In the genomic region with DNA sequence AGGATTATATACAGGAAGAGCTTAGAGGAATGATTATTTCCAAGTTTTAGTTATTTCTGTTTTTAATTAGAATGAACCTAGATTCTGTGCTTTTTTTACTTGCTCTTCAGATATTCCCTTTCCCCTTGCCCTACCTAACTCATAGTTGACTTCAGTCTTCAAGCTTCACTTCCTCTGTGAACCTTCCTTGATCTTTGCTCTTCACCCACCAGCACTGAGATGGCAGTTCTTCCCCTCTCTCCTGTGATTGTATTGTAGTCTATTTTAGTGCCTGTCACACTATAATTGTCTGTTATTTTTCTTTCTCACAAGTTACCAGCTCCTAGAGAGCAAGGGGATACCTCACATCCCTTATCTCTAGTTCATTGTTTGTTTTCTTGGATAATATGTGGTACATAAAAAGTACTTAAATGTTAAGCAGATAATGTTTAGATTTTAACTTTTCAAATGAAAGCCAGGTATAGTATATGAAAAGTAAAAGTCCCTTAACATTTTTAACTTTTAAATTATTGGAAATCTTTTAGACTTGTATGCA, we compare ENCODE assay signal across 1 cellular context.
TF ChIP-seq lines count a peak whose summit lies in the region.

No MANE protein-coding gene starts in this region.

TF ChIP-seq in WTC11, 78 proteins besides CTCF, POLR2A, EP300 and RAD21 (continued from another document):
- TF ChIP-seq, protein P1, sequence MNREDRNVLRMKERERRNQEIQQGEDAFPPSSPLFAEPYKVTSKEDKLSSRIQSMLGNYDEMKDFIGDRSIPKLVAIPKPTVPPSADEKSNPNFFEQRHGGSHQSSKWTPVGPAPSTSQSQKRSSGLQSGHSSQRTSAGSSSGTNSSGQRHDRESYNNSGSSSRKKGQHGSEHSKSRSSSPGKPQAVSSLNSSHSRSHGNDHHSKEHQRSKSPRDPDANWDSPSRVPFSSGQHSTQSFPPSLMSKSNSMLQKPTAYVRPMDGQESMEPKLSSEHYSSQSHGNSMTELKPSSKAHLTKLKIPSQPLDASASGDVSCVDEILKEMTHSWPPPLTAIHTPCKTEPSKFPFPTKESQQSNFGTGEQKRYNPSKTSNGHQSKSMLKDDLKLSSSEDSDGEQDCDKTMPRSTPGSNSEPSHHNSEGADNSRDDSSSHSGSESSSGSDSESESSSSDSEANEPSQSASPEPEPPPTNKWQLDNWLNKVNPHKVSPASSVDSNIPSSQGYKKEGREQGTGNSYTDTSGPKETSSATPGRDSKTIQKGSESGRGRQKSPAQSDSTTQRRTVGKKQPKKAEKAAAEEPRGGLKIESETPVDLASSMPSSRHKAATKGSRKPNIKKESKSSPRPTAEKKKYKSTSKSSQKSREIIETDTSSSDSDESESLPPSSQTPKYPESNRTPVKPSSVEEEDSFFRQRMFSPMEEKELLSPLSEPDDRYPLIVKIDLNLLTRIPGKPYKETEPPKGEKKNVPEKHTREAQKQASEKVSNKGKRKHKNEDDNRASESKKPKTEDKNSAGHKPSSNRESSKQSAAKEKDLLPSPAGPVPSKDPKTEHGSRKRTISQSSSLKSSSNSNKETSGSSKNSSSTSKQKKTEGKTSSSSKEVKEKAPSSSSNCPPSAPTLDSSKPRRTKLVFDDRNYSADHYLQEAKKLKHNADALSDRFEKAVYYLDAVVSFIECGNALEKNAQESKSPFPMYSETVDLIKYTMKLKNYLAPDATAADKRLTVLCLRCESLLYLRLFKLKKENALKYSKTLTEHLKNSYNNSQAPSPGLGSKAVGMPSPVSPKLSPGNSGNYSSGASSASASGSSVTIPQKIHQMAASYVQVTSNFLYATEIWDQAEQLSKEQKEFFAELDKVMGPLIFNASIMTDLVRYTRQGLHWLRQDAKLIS (CRISPR knock-in tag; IDR thresholded peaks at IDR 0.05; ENCODE audit: borderline replicate concordance), result no peak
- TF ChIP-seq ZNF121 (CRISPR knock-in tag; IDR thresholded peaks at IDR 0.05) (no peak), ZNF232 (CRISPR knock-in tag; IDR thresholded peaks at IDR 0.05) (no peak), CBFB (CRISPR knock-in tag; IDR thresholded peaks at IDR 0.05; ENCODE audit: low read depth) (no peak), NFATC4 (CRISPR knock-in tag; IDR thresholded peaks at IDR 0.05) (no peak), TCF7 (CRISPR knock-in tag; IDR thresholded peaks at IDR 0.05; ENCODE audit: low read depth) (no peak), OVOL2 (CRISPR knock-in tag; IDR thresholded peaks at IDR 0.05; ENCODE audit: borderline replicate concordance) (no peak), ZNF219 (CRISPR knock-in tag; IDR thresholded peaks at IDR 0.05; ENCODE audit: borderline replicate concordance) (no peak), IRF2 (CRISPR knock-in tag; IDR thresholded peaks at IDR 0.05; ENCODE audit: borderline replicate concordance, low read depth) (no peak), ZNF671 (CRISPR knock-in tag; IDR thresholded peaks at IDR 0.05) (no peak), PRRX2 (CRISPR knock-in tag; IDR thresholded peaks at IDR 0.05) (no peak), ZBTB21 (CRISPR knock-in tag; IDR thresholded peaks at IDR 0.05; ENCODE audit: borderline replicate concordance) (no peak)
- TF ChIP-seq, protein P2, sequence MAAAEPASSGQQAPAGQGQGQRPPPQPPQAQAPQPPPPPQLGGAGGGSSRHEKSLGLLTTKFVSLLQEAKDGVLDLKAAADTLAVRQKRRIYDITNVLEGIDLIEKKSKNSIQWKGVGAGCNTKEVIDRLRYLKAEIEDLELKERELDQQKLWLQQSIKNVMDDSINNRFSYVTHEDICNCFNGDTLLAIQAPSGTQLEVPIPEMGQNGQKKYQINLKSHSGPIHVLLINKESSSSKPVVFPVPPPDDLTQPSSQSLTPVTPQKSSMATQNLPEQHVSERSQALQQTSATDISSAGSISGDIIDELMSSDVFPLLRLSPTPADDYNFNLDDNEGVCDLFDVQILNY (CRISPR knock-in tag; IDR thresholded peaks at IDR 0.05), result no peak
- TF ChIP-seq, protein P3, sequence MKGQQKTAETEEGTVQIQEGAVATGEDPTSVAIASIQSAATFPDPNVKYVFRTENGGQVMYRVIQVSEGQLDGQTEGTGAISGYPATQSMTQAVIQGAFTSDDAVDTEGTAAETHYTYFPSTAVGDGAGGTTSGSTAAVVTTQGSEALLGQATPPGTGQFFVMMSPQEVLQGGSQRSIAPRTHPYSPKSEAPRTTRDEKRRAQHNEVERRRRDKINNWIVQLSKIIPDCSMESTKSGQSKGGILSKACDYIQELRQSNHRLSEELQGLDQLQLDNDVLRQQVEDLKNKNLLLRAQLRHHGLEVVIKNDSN (CRISPR knock-in tag; IDR thresholded peaks at IDR 0.05), result no peak
- TF ChIP-seq, protein P4, sequence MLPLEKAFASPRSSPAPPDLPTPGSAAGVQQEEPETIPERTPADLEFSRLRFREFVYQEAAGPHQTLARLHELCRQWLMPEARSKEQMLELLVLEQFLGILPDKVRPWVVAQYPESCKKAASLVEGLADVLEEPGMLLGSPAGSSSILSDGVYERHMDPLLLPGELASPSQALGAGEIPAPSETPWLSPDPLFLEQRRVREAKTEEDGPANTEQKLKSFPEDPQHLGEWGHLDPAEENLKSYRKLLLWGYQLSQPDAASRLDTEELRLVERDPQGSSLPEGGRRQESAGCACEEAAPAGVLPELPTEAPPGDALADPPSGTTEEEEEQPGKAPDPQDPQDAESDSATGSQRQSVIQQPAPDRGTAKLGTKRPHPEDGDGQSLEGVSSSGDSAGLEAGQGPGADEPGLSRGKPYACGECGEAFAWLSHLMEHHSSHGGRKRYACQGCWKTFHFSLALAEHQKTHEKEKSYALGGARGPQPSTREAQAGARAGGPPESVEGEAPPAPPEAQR (CRISPR knock-in tag; IDR thresholded peaks at IDR 0.05), result no peak
- TF ChIP-seq, protein P5, sequence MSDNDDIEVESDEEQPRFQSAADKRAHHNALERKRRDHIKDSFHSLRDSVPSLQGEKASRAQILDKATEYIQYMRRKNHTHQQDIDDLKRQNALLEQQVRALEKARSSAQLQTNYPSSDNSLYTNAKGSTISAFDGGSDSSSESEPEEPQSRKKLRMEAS (CRISPR knock-in tag; IDR thresholded peaks at IDR 0.05), result no peak
